ENCODE assay signal across 10 cellular contexts in genomic region chr17:57406131-57406980, GRCh38.
DNase-seq lines count a peak whose midpoint lies in the region; ATAC-seq and TF ChIP-seq lines count a peak whose summit lies in the region.
"Had no signal": no experiment of that assay in that cellular context is flagged by ENCODE, and none has a peak within 500 bp of the region (broad histone marks: within the 10 kb centered on the region; RNA-seq: fewer than 3 reads in every experiment).

No MANE protein-coding gene starts in this region.

- TF ChIP-seq CTCF in AG10803 (conservative IDR thresholded peaks at IDR 0.05; ENCODE audit: low read length), result no peak
- TF ChIP-seq CTCF in mesothelial cell of epicardium (IDR thresholded peaks at IDR 0.05; ENCODE audit: unreplicated experiment), result no peak
- no peak for TF ChIP-seq CTCF in GM10266 (IDR thresholded peaks at IDR 0.05; ENCODE audit: control insufficient read depth, insufficient read depth, low read depth, missing control alignments)

- H3K9me3 ChIP-seq in HUES64 (ENCODE audit: insufficient read depth, low read depth, low read length), result no peaks in the 10 kb centered on the region

- DNase-seq in AG10803 (ENCODE audit: low read depth) (peak; percentile 26), cerebellar cortex (ENCODE audit: low spot score) (peak; percentile 78), mesothelial cell of epicardium (ENCODE audit: low spot score in 2 of 2, unreplicated experiment in 2 of 2) (no peak), NCI-H345 treated with DMSO at 0.1 percent for 48 hours (lab: John Stamatoyannopoulos, UW; ENCODE audit: unreplicated experiment) (no peak), GM10266 (ENCODE audit: extremely low spot score) (no peak)
- DNase-seq in stimulated activated CD4-positive, alpha-beta T cell treated with anti-CD3 and anti-CD28 coated beads, Interleukin-4, amount 100 ng/mL, for 24 hours, result no peak

- H3K9me3 Mint-ChIP-seq in mesothelial cell of epicardium, result no peaks in the 10 kb centered on the region
- H3K9me3 Mint-ChIP-seq: activated T-helper 1 cell treated with anti-CD3 and anti-CD28 coated beads, Interleukin-12 subunit alpha, Interleukin-12 subunit beta, Interleukin-2, Interleukin-4 antibody, amounts not matched to agents 30 ng/mL and 10 ng/mL and 1 ng/mL, durations not matched to agents 14 hours and 24 hours and 36 hours had no signal

- H3K27me3 ChIP-seq in HUES64 (ENCODE audit: insufficient read depth, low read length), result no peaks in the 10 kb centered on the region

- peak overlapping the region; percentile 49; the same call in 1 of the 2 replicates for H3K9ac ChIP-seq in HUES64 (ENCODE audit: low read depth, low read length)

- H3K36me3 Mint-ChIP-seq in mesothelial cell of epicardium, result peaks cover 5% of the 10 kb centered on the region

- H3K27ac Mint-ChIP-seq in mesothelial cell of epicardium, result peak overlapping the region; percentile 96
- H3K27ac Mint-ChIP-seq: activated T-helper 1 cell treated with anti-CD3 and anti-CD28 coated beads, Interleukin-12 subunit alpha, Interleukin-12 subunit beta, Interleukin-2, Interleukin-4 antibody, amounts not matched to agents 30 ng/mL and 10 ng/mL and 1 ng/mL, durations not matched to agents 14 hours and 24 hours and 36 hours had no signal

- H3K4me1 Mint-ChIP-seq in mesothelial cell of epicardium, result peaks cover 54% of the 10 kb centered on the region

- H3K36me3 ChIP-seq in HUES64 (ENCODE audit: insufficient read depth, low read length), result peaks cover 7% of the 10 kb centered on the region

- 70% methylated on average over 25 of the region's 25 CpGs for WGBS in HUES64

- H3K27me3 Mint-ChIP-seq in mesothelial cell of epicardium (ENCODE audit: low read depth), result no peaks in the 10 kb centered on the region

- peak overlapping the region; percentile 49 for H3K27ac ChIP-seq in HUES64 (ENCODE audit: low read depth, low read length)

- no peak overlapping the region for H3K4me3 ChIP-seq in AG10803 (ENCODE audit: low read length)
- no peak overlapping the region for H3K4me3 ChIP-seq in HUES64 (ENCODE audit: low read length)
- H3K4me3 ChIP-seq: skin epidermis had no signal

- H3K4me1 ChIP-seq in HUES64 (ENCODE audit: insufficient read depth, low read length), result peaks cover 49% of the 10 kb centered on the region

- H3K4me3 Mint-ChIP-seq in mesothelial cell of epicardium, result no peak overlapping the region
- H3K4me3 Mint-ChIP-seq: activated T-helper 1 cell treated with anti-CD3 and anti-CD28 coated beads, Interleukin-12 subunit alpha, Interleukin-12 subunit beta, Interleukin-2, Interleukin-4 antibody, amounts not matched to agents 30 ng/mL and 10 ng/mL and 1 ng/mL, durations not matched to agents 14 hours and 24 hours and 36 hours had no signal

- ATAC-seq in HG02623 (IDR thresholded peaks at IDR 0.05; ENCODE audit: unreplicated experiment), result no peak

Comparison
In these comparisons a context has a peak if more than half of its experiments do, and no peak if none do; other contexts are left out.
1. DNase-seq: peak in AG10803 (single experiment) and cerebellar cortex (single experiment); none in mesothelial cell of epicardium (0 of 2), stimulated activated CD4-positive, alpha-beta T cell treated with anti-CD3 and anti-CD28 coated beads, Interleukin-4, amount 100 ng/mL, for 24 hours (single experiment), NCI-H345 treated with DMSO at 0.1 percent for 48 hours (single experiment) and GM10266 (single experiment).